ENCODE assay signal across 8 cellular contexts in genomic region chr9:72363908-72364678, GRCh38. TPM values are rescaled to one million over a fixed set of nuclear protein-coding genes. Genes with fewer than 3 reads are reported as not detected.
DNase-seq lines count a peak whose midpoint lies in the region; ATAC-seq and TF ChIP-seq lines count a peak whose summit lies in the region.

No MANE protein-coding gene starts in this region.

- TF ChIP-seq POLR2A in Peyer's patch (IDR thresholded peaks at IDR 0.05) = peak in 1 of 2 donors; percentile 26

- peak overlapping the region; percentile 94 for H3K4me2 ChIP-seq in BLaER1

- H2AFZ ChIP-seq in neuron (ENCODE audit: low read depth, low read length) = no peak overlapping the region

- H3K9ac ChIP-seq in BLaER1 = peak overlapping the region; percentile 99

- H3K9me3 ChIP-seq in BLaER1 (no peaks in the 10 kb centered on the region), Peyer's patch (no peaks in the 10 kb centered on the region), neuron (ENCODE audit: low read length) (no peaks in the 10 kb centered on the region)

- no peak for TF ChIP-seq CTCF in Peyer's patch (IDR thresholded peaks at IDR 0.05)
- TF ChIP-seq CTCF in foreskin keratinocyte (conservative IDR thresholded peaks at IDR 0.05) = no peak

- H4K20me1 ChIP-seq in BLaER1 = peaks cover 50% of the 10 kb centered on the region

- H3K27ac ChIP-seq in BLaER1 (peak overlapping the region; percentile 98), Peyer's patch (peak overlapping the region; percentile 97 to 100 (median 100)), foreskin keratinocyte (peak overlapping the region; percentile 96)

- ATAC-seq in GM19023 (IDR thresholded peaks at IDR 0.05; ENCODE audit: unreplicated experiment) = peak; percentile 42
- peak; percentile 35 for ATAC-seq in HG03139 (IDR thresholded peaks at IDR 0.05; ENCODE audit: unreplicated experiment)
- peak; percentile 10 for ATAC-seq in foreskin keratinocyte

- H3K27me3 ChIP-seq in BLaER1 (no peaks in the 10 kb centered on the region), Peyer's patch (no peaks in the 10 kb centered on the region), foreskin keratinocyte (no peaks in the 10 kb centered on the region), neuron (ENCODE audit: insufficient read depth, low read length) (no peaks in the 10 kb centered on the region)

- H3K4me1 ChIP-seq in BLaER1 (peaks cover 41% of the 10 kb centered on the region), Peyer's patch (peaks cover 0 to 15% (median 2%) of the 10 kb centered on the region in 4 donors), foreskin keratinocyte (peaks cover 12% of the 10 kb centered on the region), neuron (ENCODE audit: insufficient read depth, low read length) (peaks cover 41% of the 10 kb centered on the region)

- peak; percentile 66 to 85 (median 79) for DNase-seq in Peyer's patch
- DNase-seq in activated gamma-delta T cell treated with Interleukin-2 at 50 U/mL for 16 hours = peak; percentile 63
- no peak for DNase-seq in foreskin keratinocyte
- DNase-seq in superior temporal gyrus (ENCODE audit: extremely low spot score) = peak; percentile 69

- peak overlapping the region; percentile 89 for H3K4me3 ChIP-seq in BLaER1
- peak overlapping the region; percentile 72 to 98 (median 94) for H3K4me3 ChIP-seq in Peyer's patch
- H3K4me3 ChIP-seq in neuron (ENCODE audit: low read length) = peak overlapping the region; percentile 99

- H3K36me3 ChIP-seq in BLaER1 = peaks cover 36% of the 10 kb centered on the region
- peaks cover 0 to 16% (median 0%) of the 10 kb centered on the region in 3 donors for H3K36me3 ChIP-seq in Peyer's patch
- H3K36me3 ChIP-seq in neuron (ENCODE audit: insufficient read depth, low read length) = peaks cover 32% of the 10 kb centered on the region

RNA-seq across cellular contexts. Expression of gene ZFAND5, which starts 0.9 kb away (rescaled TPM):
- total RNA-seq in Peyer's patch (100 to 1,000 TPM in 3 of 4 donors, 10 to 100 TPM in 1; 69.0 to 272 (median 135) TPM), foreskin keratinocyte (63.3 and 91.5 TPM in 2 replicates)
- polyA plus RNA-seq in foreskin keratinocyte = 33.6 and 41.8 TPM in 2 replicates

Comparison
In these comparisons a context has a peak if more than half of its experiments do, and no peak if none do; other contexts are left out.
1. DNase-seq: peak in Peyer's patch (3 of 3), activated gamma-delta T cell treated with Interleukin-2 at 50 U/mL for 16 hours (single experiment) and superior temporal gyrus (single experiment); none in foreskin keratinocyte (0 of 2).
2. Peak in every context shown above with its lines, with median percentiles within 50 percentile points of each other: H3K27ac ChIP-seq, H3K4me3 ChIP-seq and ATAC-seq.